In genomic region chr19:7533925-7534480, GRCh38 we compare ENCODE assay signal across 8 cellular contexts. TPM values are rescaled to one million over a fixed set of nuclear protein-coding genes. Genes with fewer than 3 reads are reported as not detected.
DNase-seq lines count a peak whose midpoint lies in the region; ATAC-seq, FAIRE-seq and TF ChIP-seq lines count a peak whose summit lies in the region.

No MANE protein-coding gene starts in this region.

- H3K79me1 ChIP-seq in H1 (ENCODE audit: low read depth, low read length) (no peaks in the 10 kb centered on the region), mesenchymal stem cell (replicated peaks; ENCODE audit: low read length, poor library complexity, severe bottlenecking) (peaks cover 30% of the 10 kb centered on the region)

- H4K20me1 ChIP-seq in H1 (replicated peaks in 1 of 2; ENCODE audit: control insufficient read depth in 1 of 2, insufficient read depth in 2 of 2, low read length in 2 of 2): no peaks in the 10 kb centered on the region

- H3K27ac ChIP-seq in H1 (ENCODE audit: low read depth, low read length) (peak overlapping the region; percentile 39), mesenchymal stem cell (ENCODE audit: low read length, poor library complexity, severe bottlenecking) (peak overlapping the region; percentile 94)

- H3K4ac ChIP-seq in H1 (replicated peaks; ENCODE audit: insufficient read length, low read depth, low read length): peak overlapping the region; percentile 6
- H3K4ac ChIP-seq in mesenchymal stem cell (ENCODE audit: low read depth in 1 of 2, low read length in 2 of 2): peak overlapping the region; percentile 35 to 80

- peak in 1 of 2 experiments; percentile 57; a peak in 1 of 3 replicates for TF ChIP-seq POLR2A in H1 (IDR thresholded peaks at IDR 0.05; ENCODE audit: control extremely low read depth in 1 of 2, low read depth in 2 of 2, low read length in 2 of 2)

- no peaks in the 10 kb centered on the region; the same call in 1 of the 2 replicates for H3K23me2 ChIP-seq in H1 (ENCODE audit: low read depth, low read length)

- no peak for TF ChIP-seq CTCF in H1 (IDR thresholded peaks at IDR 0.05; ENCODE audit: control extremely low read depth in 1 of 3, insufficient read depth in 1 of 3, low read depth in 1 of 3, low read length in 3 of 3)

- H3K4me2 ChIP-seq in H1 (ENCODE audit: insufficient read depth in 1 of 2, low read depth in 2 of 2, low read length in 2 of 2) (peak overlapping the region; percentile 71 to 86), mesenchymal stem cell (ENCODE audit: low read length, poor library complexity, severe bottlenecking) (peak overlapping the region; percentile 91)

- H2AFZ ChIP-seq in H1 (ENCODE audit: low read length) (no peak overlapping the region), mesenchymal stem cell (ENCODE audit: low read depth, low read length) (no peak overlapping the region)

- peak overlapping the region; percentile 80 for H3K18ac ChIP-seq in H1 (ENCODE audit: extremely low read depth, low read length)
- peak overlapping the region; percentile 67 to 86 for H3K18ac ChIP-seq in mesenchymal stem cell (ENCODE audit: low read depth in 1 of 2, low read length in 2 of 2)

- H4K5ac ChIP-seq in H1 (ENCODE audit: insufficient read length, low read depth, low read length): peak overlapping the region; percentile 55

- H3K4me1 ChIP-seq in H1 (replicated peaks in 1 of 4; ENCODE audit: control insufficient read depth in 3 of 4, insufficient read depth in 4 of 4, low read length in 3 of 4) (peaks cover 0 to 6% (median 3%) of the 10 kb centered on the region in 4 experiments; a peak in 4 of 7 replicates), mesenchymal stem cell (ENCODE audit: control insufficient read depth, insufficient read depth, low read depth, low read length) (peaks cover 20% of the 10 kb centered on the region)

- H2AK5ac ChIP-seq in H1 (ENCODE audit: low read depth, low read length) (no peak overlapping the region), mesenchymal stem cell (ENCODE audit: low read length, severe bottlenecking) (no peak overlapping the region)

- no peak for TF ChIP-seq EP300 in H1 (IDR thresholded peaks at IDR 0.05; ENCODE audit: borderline replicate concordance in 1 of 2, low read depth in 2 of 2, low read length in 2 of 2)

- H3K23ac ChIP-seq in H1 (ENCODE audit: insufficient read length): no peak overlapping the region
- no peak overlapping the region for H3K23ac ChIP-seq in mesenchymal stem cell (ENCODE audit: low read length in 2 of 2)

- FAIRE-seq in H1 (lab: Jason Lieb, UNC): no peak

- H3K14ac ChIP-seq in H1 (ENCODE audit: insufficient read length) (no peak overlapping the region), mesenchymal stem cell (ENCODE audit: low read length in 2 of 2) (no peak overlapping the region)

- peak; percentile 40 for DNase-seq in DMS 273 treated with DMSO at 0.1 percent for 48 hours (lab: John Stamatoyannopoulos, UW)
- DNase-seq in HPDE6-E6E7 (ENCODE audit: extremely low spot score): peak; percentile 87
- DNase-seq in NOMO-1 (lab: John Stamatoyannopoulos, UW; ENCODE audit: unreplicated experiment in 2 of 2): peak; percentile 72 to 83
- peak; percentile 61 for DNase-seq in activated CD8-positive, alpha-beta memory T cell treated with anti-CD3 and anti-CD28 coated beads, Interleukin-2, amount 50 U/mL, for 24 hours (ENCODE audit: extremely low read depth)
- peak; percentile 56 to 80 for DNase-seq in H1 (ENCODE audit: low read depth in 1 of 2, low spot score in 2 of 2)
- DNase-seq in mesenchymal stem cell: peak; percentile 89
- peak; percentile 72 for DNase-seq in stimulated activated CD8-positive, alpha-beta memory T cell treated with anti-CD3 and anti-CD28 coated beads, Interleukin-12 subunit alpha, Interleukin-12 subunit beta, amount 100 ng/mL, for 1 hour (ENCODE audit: low read depth)

- POLR2A ChIA-PET in H1 (lab: Charles Lee; ENCODE audit: partially characterized antibody): interaction anchor here (1.0 to 7.6 kb wide), 10 partner anchors 9 to 56 kb away, joined by 3 to 80 read pairs (median 5); partner anchors contain the start of genes MCOLN1 and ZNF358

- no peak for ATAC-seq in GM18511 (IDR thresholded peaks at IDR 0.05; ENCODE audit: unreplicated experiment)

- CTCF ChIA-PET in H1 (lab: Charles Lee; ENCODE audit: partially characterized antibody): interaction anchor here (1.2 to 1.5 kb wide), 6 partner anchors 10 to 147 kb away, joined by 3 to 6 read pairs (median 4); partner anchors contain the start of gene MCOLN1

- H3K27me3 ChIP-seq in H1 (replicated peaks in 1 of 4; ENCODE audit: control insufficient read depth in 3 of 4, extremely low read depth in 1 of 4, insufficient read depth in 3 of 4, low read length in 3 of 4): no peaks in the 10 kb centered on the region
- no peaks in the 10 kb centered on the region for H3K27me3 ChIP-seq in mesenchymal stem cell (ENCODE audit: control insufficient read depth in 1 of 2, insufficient read depth in 1 of 2, low read length in 2 of 2)

- H2BK120ac ChIP-seq in H1 (replicated peaks; ENCODE audit: low read depth, low read length) (no peak overlapping the region), mesenchymal stem cell (ENCODE audit: low read depth, low read length) (peak overlapping the region; percentile 54)

- H2BK12ac ChIP-seq in H1 (ENCODE audit: low read depth, low read length) (peak overlapping the region; percentile 72; the same call in 1 of the 2 replicates), mesenchymal stem cell (ENCODE audit: low read length in 2 of 2) (peak overlapping the region; percentile 21 to 28)

- peak overlapping the region; percentile 63; the same call in 1 of the 2 replicates for H2BK5ac ChIP-seq in H1 (ENCODE audit: low read depth, low read length)
- no peak overlapping the region for H2BK5ac ChIP-seq in mesenchymal stem cell (ENCODE audit: low read depth, low read length, poor library complexity, severe bottlenecking)

- WGBS in H1 (ENCODE audit: extremely low coverage in 1 of 2, insufficient coverage in 1 of 2, insufficient read length in 1 of 2, insufficient replicate concordance in 2 of 2, low coverage in 1 of 2, low lambda C conversion rate in 2 of 2, missing lambda C conversion rate in 1 of 2), 2 experiments: 3% methylated on average over 9 of the region's 41 CpGs; no CpG with 5 or more reads in 1 of the 2 experiments
- WGBS in mesenchymal stem cell: under 1% methylated on average over 39 of the region's 41 CpGs

- no peak overlapping the region for H2BK20ac ChIP-seq in H1 (ENCODE audit: low read length)

- no peaks in the 10 kb centered on the region for H3K79me2 ChIP-seq in H1 (ENCODE audit: control insufficient read depth in 1 of 2, insufficient read depth in 2 of 2, low read length in 2 of 2)

- peak overlapping the region in 3 of 4 experiments; percentile 51 to 74 (median 54); a peak in 5 of 7 replicates for H3K9ac ChIP-seq in H1 (replicated peaks in 1 of 4; ENCODE audit: extremely low read depth in 1 of 4, low read depth in 3 of 4, low read length in 3 of 4)
- peak overlapping the region; percentile 95 for H3K9ac ChIP-seq in mesenchymal stem cell (ENCODE audit: low read length)

- H3K9me3 ChIP-seq in H1 (ENCODE audit: insufficient read depth in 2 of 2, low read depth in 1 of 2, low read length in 1 of 2): no peaks in the 10 kb centered on the region
- no peaks in the 10 kb centered on the region for H3K9me3 ChIP-seq in mesenchymal stem cell (ENCODE audit: control insufficient read depth, low read length)

- H4K8ac ChIP-seq in H1 (ENCODE audit: extremely low read depth, insufficient read depth, low read length) (peak overlapping the region; percentile 76; the same call in 1 of the 2 replicates), mesenchymal stem cell (ENCODE audit: low read length) (no peak overlapping the region)

- peak overlapping the region; percentile 49 for H3K56ac ChIP-seq in H1 (replicated peaks; ENCODE audit: insufficient read length, low read depth, low read length)

- H3K36me3 ChIP-seq in H1 (ENCODE audit: control insufficient read depth in 2 of 4, insufficient read depth in 4 of 4, low read length in 3 of 4) (peaks cover 0 to 9% (median 3%) of the 10 kb centered on the region in 4 experiments; a peak in 4 of 8 replicates), mesenchymal stem cell (ENCODE audit: control insufficient read depth in 1 of 2, insufficient read depth in 2 of 2, low read depth in 1 of 2, low read length in 2 of 2) (peaks cover 50 to 57% of the 10 kb centered on the region in 2 experiments)

- peak overlapping the region; percentile 29 for H4K91ac ChIP-seq in H1 (replicated peaks; ENCODE audit: insufficient read length, low read length)
- peak overlapping the region; percentile 43 for H4K91ac ChIP-seq in mesenchymal stem cell (ENCODE audit: low read length)

- no peak for TF ChIP-seq RAD21 in H1 (IDR thresholded peaks at IDR 0.05 in 1 of 2, conservative IDR thresholded peaks at IDR 0.05 in 1 of 2; ENCODE audit: low read depth in 2 of 2, low read length in 2 of 2)

- H2BK15ac ChIP-seq in H1 (ENCODE audit: low read length) (0 out of 2 replicates have a peak overlapping the region, but pooled peaks have one; percentile 83), mesenchymal stem cell (ENCODE audit: low read depth, poor library complexity, severe bottlenecking) (peak overlapping the region; percentile 60)

- peak overlapping the region; percentile 76 to 98 (median 93) for H3K4me3 ChIP-seq in H1 (ENCODE audit: extremely low read depth in 1 of 4, insufficient read depth in 2 of 4, low read depth in 3 of 4, low read length in 4 of 4)
- peak overlapping the region; percentile 92 to 95 for H3K4me3 ChIP-seq in mesenchymal stem cell (ENCODE audit: insufficient read depth in 1 of 2, low read depth in 1 of 2, low read length in 2 of 2)

RNA-seq across cellular contexts. Expression of gene PNPLA6, which starts 1.5 kb away (rescaled TPM):
- total RNA-seq in H1 (2021; fragmentation: NEBNext Ultra II Directional; extraction: Animal tissue kit (Norgen Biotek cat#: 25700)): 121 and 123 TPM in 2 replicates
- polyA plus RNA-seq in H1 (2011; rRNA removed): 55.1 and 121 TPM in 2 replicates
- 59.0 TPM for polyA plus RNA-seq in H1 (2011; cell fraction: cytosol; rRNA removed)
- polyA plus RNA-seq in H1 (2011; cell fraction: nucleus; rRNA removed): 207 TPM
- 77.9 to 117 TPM (median 110 TPM) in 4 replicates for polyA plus RNA-seq in H1 (2012, experiment 1 of 2)
- 119 TPM for polyA plus RNA-seq in H1 (2012, experiment 2 of 2)
- 101 TPM for polyA plus RNA-seq in H1 (2013, experiment 1 of 2)
- polyA plus RNA-seq in H1 (2013, experiment 2 of 2): 100 TPM
- polyA minus RNA-seq in H1 (2011; rRNA and poly(A)+ RNA removed): 48.4 and 57.9 TPM in 2 replicates
- 93.0 TPM for polyA minus RNA-seq in H1 (2011; cell fraction: cytosol; rRNA and poly(A)+ RNA removed)
- polyA minus RNA-seq in H1 (2011; cell fraction: nucleus; rRNA and poly(A)+ RNA removed): 92.4 TPM
- 65.6 TPM for polyA plus RNA-seq in mesenchymal stem cell (2013, experiment 1 of 2)
- polyA plus RNA-seq in mesenchymal stem cell (2013, experiment 2 of 2): 65.2 TPM

RNA-seq across cellular contexts. Expression of gene MCOLN1, which starts 11.6 kb away (rescaled TPM):
- 15.8 and 19.1 TPM in 2 replicates for total RNA-seq in H1 (2021; fragmentation: NEBNext Ultra II Directional; extraction: Animal tissue kit (Norgen Biotek cat#: 25700))
- 40.0 and 42.8 TPM in 2 replicates for polyA plus RNA-seq in H1 (2011; rRNA removed)
- 26.0 TPM for polyA plus RNA-seq in H1 (2011; cell fraction: cytosol; rRNA removed)
- polyA plus RNA-seq in H1 (2011; cell fraction: nucleus; rRNA removed): 71.1 TPM
- 16.2 to 22.1 TPM (median 19.4 TPM) in 4 replicates for polyA plus RNA-seq in H1 (2012, experiment 1 of 2)
- 24.5 TPM for polyA plus RNA-seq in H1 (2012, experiment 2 of 2)
- polyA plus RNA-seq in H1 (2013, experiment 1 of 2): 18.1 TPM
- polyA plus RNA-seq in H1 (2013, experiment 2 of 2): 18.1 TPM
- 32.4 and 35.1 TPM in 2 replicates for polyA minus RNA-seq in H1 (2011; rRNA and poly(A)+ RNA removed)
- 19.8 TPM for polyA minus RNA-seq in H1 (2011; cell fraction: cytosol; rRNA and poly(A)+ RNA removed)
- polyA minus RNA-seq in H1 (2011; cell fraction: nucleus; rRNA and poly(A)+ RNA removed): 22.5 TPM
- 37.2 TPM for polyA plus RNA-seq in mesenchymal stem cell (2013, experiment 1 of 2)
- polyA plus RNA-seq in mesenchymal stem cell (2013, experiment 2 of 2): 35.0 TPM

RNA-seq across cellular contexts. Expression of gene ZNF358, which starts 18.1 kb away (rescaled TPM):
- total RNA-seq in H1 (2021; fragmentation: NEBNext Ultra II Directional; extraction: Animal tissue kit (Norgen Biotek cat#: 25700)): 40.0 and 44.0 TPM in 2 replicates
- polyA plus RNA-seq in H1 (2011; rRNA removed): 60.3 and 117 TPM in 2 replicates
- 39.7 TPM for polyA plus RNA-seq in H1 (2011; cell fraction: cytosol; rRNA removed)
- 48.1 TPM for polyA plus RNA-seq in H1 (2011; cell fraction: nucleus; rRNA removed)
- polyA plus RNA-seq in H1 (2012, experiment 1 of 2): 34.2 to 38.8 TPM (median 38.1 TPM) in 4 replicates
- polyA plus RNA-seq in H1 (2012, experiment 2 of 2): 37.1 TPM
- polyA plus RNA-seq in H1 (2013, experiment 1 of 2): 43.9 TPM
- polyA plus RNA-seq in H1 (2013, experiment 2 of 2): 44.5 TPM
- 15.6 and 24.3 TPM in 2 replicates for polyA minus RNA-seq in H1 (2011; rRNA and poly(A)+ RNA removed)
- polyA minus RNA-seq in H1 (2011; cell fraction: cytosol; rRNA and poly(A)+ RNA removed): 34.9 TPM
- 19.2 TPM for polyA minus RNA-seq in H1 (2011; cell fraction: nucleus; rRNA and poly(A)+ RNA removed)
- 104 TPM for polyA plus RNA-seq in mesenchymal stem cell (2013, experiment 1 of 2)
- polyA plus RNA-seq in mesenchymal stem cell (2013, experiment 2 of 2): 105 TPM

RNA-seq across cellular contexts. Expression of gene PEX11G, which starts 45.2 kb away (rescaled TPM):
- total RNA-seq in H1 (2021; fragmentation: NEBNext Ultra II Directional; extraction: Animal tissue kit (Norgen Biotek cat#: 25700)): 1.8 and 2.1 TPM in 2 replicates
- 4.3 and 5.3 TPM in 2 replicates for polyA plus RNA-seq in H1 (2011; rRNA removed)
- polyA plus RNA-seq in H1 (2011; cell fraction: cytosol; rRNA removed): 5.6 TPM
- polyA plus RNA-seq in H1 (2011; cell fraction: nucleus; rRNA removed): 3.9 TPM
- polyA plus RNA-seq in H1 (2012, experiment 1 of 2): 1.4 to 4.6 TPM (median 3.1 TPM) in 4 replicates
- 2.7 TPM for polyA plus RNA-seq in H1 (2012, experiment 2 of 2)
- 1.4 TPM for polyA plus RNA-seq in H1 (2013, experiment 1 of 2)
- polyA plus RNA-seq in H1 (2013, experiment 2 of 2): 1.7 TPM
- 0.44 and 0.90 TPM in 2 replicates for polyA minus RNA-seq in H1 (2011; rRNA and poly(A)+ RNA removed)
- 1.7 TPM for polyA minus RNA-seq in H1 (2011; cell fraction: cytosol; rRNA and poly(A)+ RNA removed)
- polyA minus RNA-seq in H1 (2011; cell fraction: nucleus; rRNA and poly(A)+ RNA removed): 1.4 TPM
- polyA plus RNA-seq in mesenchymal stem cell (2013, experiment 1 of 2): 0.87 TPM
- polyA plus RNA-seq in mesenchymal stem cell (2013, experiment 2 of 2): 0.90 TPM
